In genomic region chr10:100245484-100246220, GRCh38 we compare ENCODE assay signal across 21 cellular contexts. TPM values are rescaled to one million over a fixed set of nuclear protein-coding genes. Genes with fewer than 3 reads are reported as not detected.
DNase-seq lines count a peak whose midpoint lies in the region; ATAC-seq and TF ChIP-seq lines count a peak whose summit lies in the region.
"Had no signal": no experiment of that assay in that cellular context is flagged by ENCODE, and none has a peak within 500 bp of the region (broad histone marks: within the 10 kb centered on the region; RNA-seq: fewer than 3 reads in every experiment).

No MANE protein-coding gene starts in this region.

- H3K79me2 ChIP-seq in GM23338 (replicated peaks; ENCODE audit: insufficient read depth) (no peaks in the 10 kb centered on the region), PC-3 (ENCODE audit: low read length) (no peaks in the 10 kb centered on the region)

- H3K4me3 Mint-ChIP-seq in GM23338 = no peak overlapping the region
- no peak overlapping the region for H3K4me3 Mint-ChIP-seq in activated CD8-positive, alpha-beta T cell treated with anti-CD3 and anti-CD28 coated beads for 36 hours
- H3K4me3 Mint-ChIP-seq: CD4-positive, CD25-positive, alpha-beta regulatory T cell had no signal

- TF ChIP-seq CTCF in GM23338 (conservative IDR thresholded peaks at IDR 0.05; ENCODE audit: low read depth in 2 of 2) (no peak), PC-3 (conservative IDR thresholded peaks at IDR 0.05; ENCODE audit: low read depth, low read length) (no peak), fibroblast of the aortic adventitia (IDR thresholded peaks at IDR 0.05; ENCODE audit: insufficient read depth, low read length) (no peak), omental fat pad (IDR thresholded peaks at IDR 0.05) (no peak)
- TF ChIP-seq CTCF in activated CD8-positive, alpha-beta T cell treated with anti-CD3 and anti-CD28 coated beads for 36 hours (IDR thresholded peaks at IDR 0.05) = no peak

- H4K20me1 ChIP-seq in GM23338 (replicated peaks; ENCODE audit: insufficient read depth) (no peaks in the 10 kb centered on the region; the same call in none of the 2 replicates), PC-3 (ENCODE audit: low read length) (no peaks in the 10 kb centered on the region)

- H3K9me3 ChIP-seq in PC-3 (ENCODE audit: low read length) = no peaks in the 10 kb centered on the region
- H3K9me3 ChIP-seq: BE2C had no signal

- H3K36me3 Mint-ChIP-seq in GM23338 (ENCODE audit: low read depth) = peaks cover 59% of the 10 kb centered on the region
- H3K36me3 Mint-ChIP-seq in activated CD8-positive, alpha-beta T cell treated with anti-CD3 and anti-CD28 coated beads for 36 hours (ENCODE audit: low read depth) = peaks cover 38% of the 10 kb centered on the region

- no peaks in the 10 kb centered on the region for H3K4me1 ChIP-seq in GM23338 (ENCODE audit: insufficient read depth)
- H3K4me1 ChIP-seq in PC-3 (ENCODE audit: insufficient read depth, low read length) = no peaks in the 10 kb centered on the region
- H3K4me1 ChIP-seq: BE2C had no signal

- H3K9me2 ChIP-seq in GM23338 (ENCODE audit: insufficient read depth) (no peaks in the 10 kb centered on the region), PC-3 (replicated peaks; ENCODE audit: low read length) (no peaks in the 10 kb centered on the region)

- no peak overlapping the region for H3K27ac Mint-ChIP-seq in GM23338
- H3K27ac Mint-ChIP-seq in activated CD8-positive, alpha-beta T cell treated with anti-CD3 and anti-CD28 coated beads for 36 hours = no peak overlapping the region
- H3K27ac Mint-ChIP-seq: CD4-positive, CD25-positive, alpha-beta regulatory T cell had no signal

- CTCF ChIA-PET in PC-3 (lab: Charles Lee) = no interaction called here
- CTCF ChIA-PET in activated CD8-positive, alpha-beta T cell treated with anti-CD3 and anti-CD28 coated beads for 36 hours (lab: Charles Lee) = interaction anchor here (0.8 kb wide), 1 partner anchor 53 kb away, joined by 3 read pairs; no protein-coding TSS in a partner anchor

- H3K27me3 Mint-ChIP-seq in GM23338 (ENCODE audit: insufficient read depth, low read depth, poor library complexity) = peaks cover 3% of the 10 kb centered on the region
- H3K27me3 Mint-ChIP-seq in activated CD8-positive, alpha-beta T cell treated with anti-CD3 and anti-CD28 coated beads for 36 hours = no peaks in the 10 kb centered on the region
- H3K27me3 Mint-ChIP-seq: CD4-positive, CD25-positive, alpha-beta regulatory T cell had no signal

- no peak for DNase-seq in GM23338 (ENCODE audit: low spot score)
- no peak for DNase-seq in PC-3
- peak; percentile 34 for DNase-seq in fibroblast of the aortic adventitia (ENCODE audit: low read depth)
- no peak for DNase-seq in omental fat pad (ENCODE audit: low spot score)
- DNase-seq in KG1 (lab: John Stamatoyannopoulos, UW) = no peak
- DNase-seq in activated CD8-positive, alpha-beta T cell treated with anti-CD3 and anti-CD28 coated beads for 36 hours = no peak
- DNase-seq in central memory CD4-positive, alpha-beta T cell = no peak
- no peak for DNase-seq in activated CD4-positive, alpha-beta T cell treated with anti-CD3 and anti-CD28 coated beads for 1 hour
- DNase-seq: BE2C; CD4-positive, CD25-positive, alpha-beta regulatory T cell; DMS153; EL; GM23248; KBM-7; NCI-H1417; NCI-H187; NCI-H2227 treated with DMSO at 0.1 percent for 48 hours; NCI-H524; NCI-H82; RPMI8226 had no signal

- no peaks in the 10 kb centered on the region for H3K9me3 Mint-ChIP-seq in GM23338
- H3K9me3 Mint-ChIP-seq in activated CD8-positive, alpha-beta T cell treated with anti-CD3 and anti-CD28 coated beads for 36 hours = no peaks in the 10 kb centered on the region
- H3K9me3 Mint-ChIP-seq: CD4-positive, CD25-positive, alpha-beta regulatory T cell had no signal

- intact Hi-C loops in PC-3 (cut with micrococcal nuclease) = loop anchor here (2.0 kb wide), 1 partner anchor 51 kb away; no protein-coding TSS in a partner anchor
- intact Hi-C loops in activated CD8-positive, alpha-beta T cell treated with anti-CD3 and anti-CD28 coated beads for 36 hours (cut with micrococcal nuclease) = no loop called here

- H2AFZ ChIP-seq in GM23338 = no peak overlapping the region
- H2AFZ ChIP-seq in PC-3 (ENCODE audit: low read length) = no peak overlapping the region
- H2AFZ ChIP-seq: GM23248 had no signal

- H3K27ac ChIP-seq in GM23338 (ENCODE audit: low read depth) (peak overlapping the region; percentile 55; the same call in 1 of the 2 replicates), PC-3 (ENCODE audit: low read length) (no peak overlapping the region)
- H3K27ac ChIP-seq: GM23248 had no signal

- POLR2A ChIA-PET in PC-3 (lab: Charles Lee; ENCODE audit: unreplicated experiment) = no interaction called here
- POLR2A ChIA-PET in activated CD8-positive, alpha-beta T cell treated with anti-CD3 and anti-CD28 coated beads for 36 hours (lab: Charles Lee) = interaction anchor here (1.6 kb wide), 1 partner anchor 18 kb away, joined by 3 read pairs; no protein-coding TSS in a partner anchor

- H3F3A ChIP-seq in GM23338 (replicated peaks; ENCODE audit: low read depth) = no peaks in the 10 kb centered on the region
- no peaks in the 10 kb centered on the region for H3F3A ChIP-seq in PC-3 (ENCODE audit: low read length, unreplicated experiment)

- no peaks in the 10 kb centered on the region for H3K27me3 ChIP-seq in GM23338 (ENCODE audit: insufficient read depth)
- H3K27me3 ChIP-seq in PC-3 (ENCODE audit: low read length) = no peaks in the 10 kb centered on the region
- H3K27me3 ChIP-seq: BE2C had no signal

- H3K4me2 ChIP-seq in GM23338 (no peak overlapping the region), PC-3 (ENCODE audit: low read length) (no peak overlapping the region)

- no TSS peak for BruUV-seq in PC-3 (replicated peaks; lab: Mats Ljungman, UMichigan)

- H3K36me3 ChIP-seq in GM23338 (ENCODE audit: insufficient read depth) = peaks cover 30% of the 10 kb centered on the region
- peaks cover 19% of the 10 kb centered on the region; the same call in 1 of the 2 replicates for H3K36me3 ChIP-seq in PC-3 (ENCODE audit: low read depth, low read length)

- no peak overlapping the region for H3K4me3 ChIP-seq in GM23338
- no peak overlapping the region for H3K4me3 ChIP-seq in PC-3 (ENCODE audit: low read length)
- no peak overlapping the region for H3K4me3 ChIP-seq in fibroblast of the aortic adventitia (ENCODE audit: low read depth, low read length)
- H3K4me3 ChIP-seq: GM23248 had no signal

- no peak overlapping the region for H3K9ac ChIP-seq in PC-3 (ENCODE audit: low read length)
- H3K9ac ChIP-seq: GM23248 had no signal

- no peak for ATAC-seq in GM23338
- ATAC-seq in PC-3 = peak; percentile 50; the same call in 1 of the 2 replicates
- ATAC-seq in omental fat pad (ENCODE audit: low FRiP score) = peak; percentile 73
- ATAC-seq in activated CD8-positive, alpha-beta T cell treated with anti-CD3 and anti-CD28 coated beads for 36 hours = no peak
- ATAC-seq: HCT116 had no signal

- no peaks in the 10 kb centered on the region for H3K4me1 Mint-ChIP-seq in GM23338
- peaks cover under 1% of the 10 kb centered on the region for H3K4me1 Mint-ChIP-seq in activated CD8-positive, alpha-beta T cell treated with anti-CD3 and anti-CD28 coated beads for 36 hours (ENCODE audit: low read depth)

TF ChIP-seq in GM23338, 12 proteins besides CTCF, POLR2A, EP300 and RAD21 (continues in another document):
- no peak for TF ChIP-seq EZH2 (IDR thresholded peaks at IDR 0.05; ENCODE audit: low read depth, unreplicated experiment)

RNA-seq across cellular contexts. Expression of gene CHUK, which starts 16.3 kb away (rescaled TPM):
- 24.8 and 31.5 TPM in 2 replicates for total RNA-seq in GM23338 (2014; rRNA removed; shearing (Covaris generic))
- 8.5 and 10.1 TPM in 2 replicates for polyA plus RNA-seq in GM23338 (2016; fragmentation: Nextera tagmentation; extraction: Ambion mirVana)
- 11.8 and 16.2 TPM in 2 replicates for total RNA-seq in PC-3 (2014; rRNA removed)
- 25.0 and 30.3 TPM in 2 replicates for total RNA-seq in fibroblast of the aortic adventitia (ENCODE audit: low replicate concordance)
- 10 to 100 TPM; 21.5 to 32.2 (median 25.3) TPM for total RNA-seq in omental fat pad
- 10 to 100 TPM; 24.7 to 26.1 TPM for total RNA-seq in activated CD8-positive, alpha-beta T cell treated with anti-CD3 and anti-CD28 coated beads for 36 hours

RNA-seq across cellular contexts. Expression of gene CWF19L1, which starts 21.8 kb away (rescaled TPM):
- total RNA-seq in GM23338 (2014; rRNA removed; shearing (Covaris generic)) = 32.3 and 34.4 TPM in 2 replicates
- polyA plus RNA-seq in GM23338 (2016; fragmentation: Nextera tagmentation; extraction: Ambion mirVana) = 12.8 and 15.8 TPM in 2 replicates
- total RNA-seq in PC-3 (2014; rRNA removed) (30.4 and 31.4 TPM in 2 replicates), fibroblast of the aortic adventitia (ENCODE audit: low replicate concordance) (15.0 and 28.1 TPM in 2 replicates), omental fat pad (10 to 100 TPM; 14.4 to 24.9 (median 16.6) TPM)
- total RNA-seq in activated CD8-positive, alpha-beta T cell treated with anti-CD3 and anti-CD28 coated beads for 36 hours = 10 to 100 TPM; 38.5 to 43.3 TPM

RNA-seq across cellular contexts. Expression of gene BLOC1S2, which starts 40.8 kb away (rescaled TPM):
- total RNA-seq in GM23338 (2014; rRNA removed; shearing (Covaris generic)) = 68.4 and 72.8 TPM in 2 replicates
- polyA plus RNA-seq in GM23338 (2016; fragmentation: Nextera tagmentation; extraction: Ambion mirVana) = 69.0 and 69.6 TPM in 2 replicates
- total RNA-seq in PC-3 (2014; rRNA removed) = 33.7 and 46.4 TPM in 2 replicates
- total RNA-seq in fibroblast of the aortic adventitia (ENCODE audit: low replicate concordance) = 56.8 and 68.8 TPM in 2 replicates
- total RNA-seq in omental fat pad = 10 to 100 TPM; 27.0 to 32.5 (median 29.5) TPM
- 10 to 100 TPM; 45.1 to 48.6 TPM for total RNA-seq in activated CD8-positive, alpha-beta T cell treated with anti-CD3 and anti-CD28 coated beads for 36 hours

RNA-seq across cellular contexts. Expression of gene ERLIN1, which starts 59.8 kb away (rescaled TPM):
- total RNA-seq in GM23338 (2014; rRNA removed; shearing (Covaris generic)) = 16.9 and 20.4 TPM in 2 replicates
- 5.8 and 7.2 TPM in 2 replicates for polyA plus RNA-seq in GM23338 (2016; fragmentation: Nextera tagmentation; extraction: Ambion mirVana)
- total RNA-seq in PC-3 (2014; rRNA removed) (13.5 and 15.1 TPM in 2 replicates), fibroblast of the aortic adventitia (ENCODE audit: low replicate concordance) (49.1 and 53.6 TPM in 2 replicates), omental fat pad (10 to 100 TPM; 31.7 to 35.5 (median 33.1) TPM)
- total RNA-seq in activated CD8-positive, alpha-beta T cell treated with anti-CD3 and anti-CD28 coated beads for 36 hours = 10 to 100 TPM; 16.6 to 17.0 TPM

Comparison
In these comparisons a context has a peak if more than half of its experiments do, and no peak if none do; other contexts are left out.
1. ATAC-seq: peak in PC-3 (single experiment) and omental fat pad (single experiment); none in GM23338 (single experiment) and activated CD8-positive, alpha-beta T cell treated with anti-CD3 and anti-CD28 coated beads for 36 hours (single experiment).